ENCODE assay signal across 2 cellular contexts in the genomic region with DNA sequence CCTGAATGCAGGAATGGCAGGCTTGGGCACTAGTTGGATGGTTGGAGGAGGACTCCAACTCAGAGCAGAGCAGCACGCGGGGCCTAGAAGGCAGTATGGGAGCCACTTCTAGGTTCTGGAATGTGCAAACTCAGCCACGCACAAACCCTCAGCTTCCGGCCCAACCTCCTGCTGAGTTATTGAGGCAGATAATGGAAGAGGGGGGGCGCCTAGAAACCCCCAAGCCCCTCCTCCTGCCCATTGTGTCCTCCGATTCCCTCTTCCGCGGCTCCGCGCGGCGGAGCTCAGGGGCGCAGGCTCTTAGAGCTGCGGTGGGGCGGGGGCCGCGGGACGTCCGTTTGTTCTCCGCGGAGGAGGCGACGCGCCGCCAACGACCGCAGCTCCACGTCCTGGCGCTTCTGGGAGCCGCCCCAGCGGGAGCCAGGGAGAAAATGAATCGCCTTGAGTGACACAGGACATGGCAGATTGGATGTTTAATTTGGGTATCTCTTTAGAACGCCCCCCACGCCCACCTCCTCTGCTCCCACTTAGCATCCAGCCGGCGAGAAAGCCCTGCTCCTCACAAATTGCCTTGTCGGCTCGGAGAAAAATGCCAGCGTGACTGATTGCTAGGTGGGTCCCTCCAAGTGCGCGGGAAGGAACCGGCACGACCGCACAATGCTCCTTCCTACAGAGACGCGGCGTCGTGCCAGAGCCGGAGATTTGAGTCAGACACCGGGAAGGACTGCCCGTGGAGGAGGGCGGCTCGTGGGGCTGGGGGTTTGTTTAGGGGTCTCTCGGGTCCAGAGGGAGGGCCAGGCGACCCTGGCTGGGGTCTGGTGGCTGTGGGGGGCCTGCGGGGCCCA.
TF ChIP-seq lines count a peak whose summit lies in the region.

No MANE protein-coding gene starts in this region.

TF ChIP-seq in Ishikawa, 13 proteins besides CTCF, POLR2A, EP300 and RAD21 (continued from another document):
- TF ChIP-seq, protein P1, sequence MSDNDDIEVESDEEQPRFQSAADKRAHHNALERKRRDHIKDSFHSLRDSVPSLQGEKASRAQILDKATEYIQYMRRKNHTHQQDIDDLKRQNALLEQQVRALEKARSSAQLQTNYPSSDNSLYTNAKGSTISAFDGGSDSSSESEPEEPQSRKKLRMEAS (IDR thresholded peaks at IDR 0.05): peak; percentile 56; the same call in 1 of the 2 replicates
TF ChIP-seq in Ishikawa: peak in this region for 3.

TF ChIP-seq in H1, 55 proteins besides CTCF, POLR2A, EP300 and RAD21 (continued from another document):
- TF ChIP-seq SUZ12 (IDR thresholded peaks at IDR 0.05; ENCODE audit: low read length): peak; percentile 43; the same call in 1 of the 2 replicates
- 0 out of 2 replicates have a peak, but pooled peaks have one; percentile 3 for TF ChIP-seq GTF2F1 (IDR thresholded peaks at IDR 0.05; ENCODE audit: borderline replicate concordance, low read depth, low read length)
- peak; percentile 62 for TF ChIP-seq PHF8 (conservative IDR thresholded peaks at IDR 0.05; ENCODE audit: low read depth, low read length)
- TF ChIP-seq KDM4A (IDR thresholded peaks at IDR 0.05; ENCODE audit: low read depth, low read length, severe bottlenecking): peak; percentile 44
- TF ChIP-seq, protein P2, sequence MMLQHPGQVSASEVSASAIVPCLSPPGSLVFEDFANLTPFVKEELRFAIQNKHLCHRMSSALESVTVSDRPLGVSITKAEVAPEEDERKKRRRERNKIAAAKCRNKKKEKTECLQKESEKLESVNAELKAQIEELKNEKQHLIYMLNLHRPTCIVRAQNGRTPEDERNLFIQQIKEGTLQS (IDR thresholded peaks at IDR 0.05; ENCODE audit: insufficient read depth, low read depth, low read length): no peak
- TF ChIP-seq GABPA (IDR thresholded peaks at IDR 0.05; ENCODE audit: borderline replicate concordance, insufficient read depth, low read length): 0 out of 2 replicates have a peak, but pooled peaks have one; percentile 14
- TF ChIP-seq TAF7 (optimal IDR thresholded peaks at IDR 0.05; ENCODE audit: borderline replicate concordance, low read depth, low read length): peak; percentile 69
- TF ChIP-seq TEAD4 (IDR thresholded peaks at IDR 0.05; ENCODE audit: low read depth, low read length): peak; percentile 81
- TF ChIP-seq KDM1A (IDR thresholded peaks at IDR 0.05; ENCODE audit: borderline replicate concordance, low read length): peak; percentile 85; the same call in 1 of the 2 replicates
- TF ChIP-seq EZH2 (IDR thresholded peaks at IDR 0.05; ENCODE audit: low read depth, low read length, severe bottlenecking): peak; percentile 44
- TF ChIP-seq YY1 (IDR thresholded peaks at IDR 0.05; ENCODE audit: low read depth, low read length): peak; percentile 61; the same call in 1 of the 2 replicates
- TF ChIP-seq, protein P3, sequence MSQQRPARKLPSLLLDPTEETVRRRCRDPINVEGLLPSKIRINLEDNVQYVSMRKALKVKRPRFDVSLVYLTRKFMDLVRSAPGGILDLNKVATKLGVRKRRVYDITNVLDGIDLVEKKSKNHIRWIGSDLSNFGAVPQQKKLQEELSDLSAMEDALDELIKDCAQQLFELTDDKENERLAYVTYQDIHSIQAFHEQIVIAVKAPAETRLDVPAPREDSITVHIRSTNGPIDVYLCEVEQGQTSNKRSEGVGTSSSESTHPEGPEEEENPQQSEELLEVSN (IDR thresholded peaks at IDR 0.05): peak; percentile 96
- no peak for TF ChIP-seq JUND (IDR thresholded peaks at IDR 0.05; ENCODE audit: low read length)
- TF ChIP-seq TAF1 (IDR thresholded peaks at IDR 0.05; ENCODE audit: low read depth, low read length): peak; percentile 73
- no peak for TF ChIP-seq CBX5 (IDR thresholded peaks at IDR 0.05; ENCODE audit: low read depth, low read length)
- peak; percentile 67 for TF ChIP-seq SP1 (IDR thresholded peaks at IDR 0.05; ENCODE audit: low read depth, low read length)
- no peak for TF ChIP-seq CHD2 (IDR thresholded peaks at IDR 0.05; ENCODE audit: low read length)
- TF ChIP-seq TBP (IDR thresholded peaks at IDR 0.05; ENCODE audit: low read depth, low read length): peak; percentile 54
- TF ChIP-seq, protein P4, sequence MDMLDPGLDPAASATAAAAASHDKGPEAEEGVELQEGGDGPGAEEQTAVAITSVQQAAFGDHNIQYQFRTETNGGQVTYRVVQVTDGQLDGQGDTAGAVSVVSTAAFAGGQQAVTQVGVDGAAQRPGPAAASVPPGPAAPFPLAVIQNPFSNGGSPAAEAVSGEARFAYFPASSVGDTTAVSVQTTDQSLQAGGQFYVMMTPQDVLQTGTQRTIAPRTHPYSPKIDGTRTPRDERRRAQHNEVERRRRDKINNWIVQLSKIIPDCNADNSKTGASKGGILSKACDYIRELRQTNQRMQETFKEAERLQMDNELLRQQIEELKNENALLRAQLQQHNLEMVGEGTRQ (IDR thresholded peaks at IDR 0.05; ENCODE audit: low read length): no peak
- TF ChIP-seq ASH2L (IDR thresholded peaks at IDR 0.05; ENCODE audit: low read length): no peak
- TF ChIP-seq RNF2 (IDR thresholded peaks at IDR 0.05; ENCODE audit: borderline replicate concordance, low read depth, low read length, missing control alignments, poor library complexity, severe bottlenecking): no peak
- TF ChIP-seq EGR1 (IDR thresholded peaks at IDR 0.05; ENCODE audit: borderline replicate concordance, low read depth, low read length): 0 out of 2 replicates have a peak, but pooled peaks have one; percentile 6
TF ChIP-seq in H1: peak in this region for 18.
